ENCODE assay signal across 27 cellular contexts in the genomic region with DNA sequence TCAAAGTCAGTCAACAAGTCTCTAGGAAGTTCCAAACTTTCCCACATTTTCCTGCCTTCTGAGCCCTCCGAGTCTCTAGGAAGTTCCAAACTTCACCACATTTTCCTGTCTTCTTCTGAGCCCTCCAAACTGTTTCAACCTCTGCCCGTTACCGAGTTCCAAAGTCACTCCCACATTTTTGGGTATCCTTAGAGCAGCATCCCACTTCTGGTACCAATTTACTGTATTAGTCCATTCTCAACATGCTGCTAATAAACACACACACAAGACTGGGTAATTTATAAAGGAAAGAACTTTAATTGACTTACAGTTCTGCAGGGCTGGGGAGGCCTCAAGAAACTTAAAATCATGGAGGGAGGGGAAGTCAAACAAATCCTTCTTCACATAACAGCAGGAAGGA.
"Had no signal": no experiment of that assay in that cellular context is flagged by ENCODE, and none has a peak within 500 bp of the region (broad histone marks: within the 10 kb centered on the region; RNA-seq: fewer than 3 reads in every experiment).

No MANE protein-coding gene starts in this region.

- H3K4me3 ChIP-seq: colonic mucosa, coronary artery, dorsolateral prefrontal cortex, esophagus muscularis mucosa, esophagus squamous epithelium, gastrocnemius medialis, gastroesophageal sphincter, heart left ventricle, heart right ventricle had no signal

- H3K27ac ChIP-seq: colonic mucosa, coronary artery, dorsolateral prefrontal cortex, epithelial cell of prostate, esophagus muscularis mucosa, esophagus squamous epithelium, foreskin keratinocyte, gastrocnemius medialis, gastroesophageal sphincter, heart left ventricle, heart right ventricle had no signal

- ATAC-seq: effector memory CD8-positive, alpha-beta T cell; esophagus mucosa; foreskin keratinocyte; gastrocnemius medialis; gastroesophageal sphincter; heart left ventricle; heart right ventricle had no signal

- FAIRE-seq: colon, endometrium, frontal cortex had no signal

- DNase-seq: colonic mucosa; cortex of kidney; dermis blood vessel endothelial cell; dorsolateral prefrontal cortex; effector CD4-positive, alpha-beta T cell; effector CD8-positive, alpha-beta T cell; effector memory CD4-positive, alpha-beta T cell; effector memory CD8-positive, alpha-beta T cell; endodermal cell; erythroblast; esophagus squamous epithelium; foreskin fibroblast; foreskin keratinocyte; foreskin melanocyte; gastrocnemius medialis; glutamatergic neuron; head of caudate nucleus; heart left ventricle; heart right ventricle had no signal

- H3K9me3 ChIP-seq: colonic mucosa, gastrocnemius medialis had no signal

- H3K27me3 ChIP-seq: colonic mucosa, dorsolateral prefrontal cortex, esophagus muscularis mucosa, esophagus squamous epithelium, foreskin keratinocyte, gastrocnemius medialis, gastroesophageal sphincter, heart left ventricle, heart right ventricle had no signal

- H3K36me3 ChIP-seq: colonic mucosa, esophagus muscularis mucosa, esophagus squamous epithelium, gastrocnemius medialis, gastroesophageal sphincter, heart left ventricle, heart right ventricle had no signal

- H3K4me1 ChIP-seq: colonic mucosa, gastrocnemius medialis, gastroesophageal sphincter had no signal
